ENCODE assay signal across 9 cellular contexts in genomic region chr3:196518999-196519737, GRCh38. TPM values are rescaled to one million over a fixed set of nuclear protein-coding genes. Genes with fewer than 3 reads are reported as not detected.
DNase-seq lines count a peak whose midpoint lies in the region; ATAC-seq and TF ChIP-seq lines count a peak whose summit lies in the region.
"Had no signal": no experiment of that assay in that cellular context is flagged by ENCODE, and none has a peak within 500 bp of the region (broad histone marks: within the 10 kb centered on the region; RNA-seq: fewer than 3 reads in every experiment).

No MANE protein-coding gene starts in this region.

- no peak overlapping the region for H3K27ac Mint-ChIP-seq in activated naive CD4-positive, alpha-beta T cell treated with anti-CD3 and anti-CD28 coated beads, Interleukin-2, amount 10 ng/mL, durations not matched to agents 7 days and 5 days

- peaks cover 14% of the 10 kb centered on the region for H3K36me3 Mint-ChIP-seq in activated naive CD4-positive, alpha-beta T cell treated with anti-CD3 and anti-CD28 coated beads, Interleukin-2, amount 10 ng/mL, durations not matched to agents 7 days and 5 days

- intact Hi-C loops in right cardiac atrium (cut with DNase I), result loop anchor here in 2 of 4 donors (10.0 kb wide), 2 partner anchors 254 to 264 kb away; no protein-coding TSS in a partner anchor

- peak; percentile 74 for DNase-seq in COR-L47 (lab: John Stamatoyannopoulos, UW)
- DNase-seq in HK-2 (ENCODE audit: unreplicated experiment), result peak; percentile 59
- DNase-seq in RWPE2 (ENCODE audit: low spot score), result no peak
- peak; percentile 75 for DNase-seq in activated naive CD4-positive, alpha-beta T cell treated with anti-CD3 and anti-CD28 coated beads, Interleukin-2, amount 10 ng/mL, durations not matched to agents 7 days and 5 days
- DNase-seq in right cardiac atrium, result peak; percentile 59 to 74 (median 61)
- peak; percentile 73 for DNase-seq in stimulated activated CD4-positive, alpha-beta T cell treated with anti-CD3 and anti-CD28 coated beads, Interleukin-4, amount 100 ng/mL, for 24 hours
- no peak for DNase-seq in kidney glomerular epithelial cell (lab: John Stamatoyannopoulos, UW)

- H3K36me3 ChIP-seq in RWPE2 (ENCODE audit: low read depth), result no peaks in the 10 kb centered on the region

- 43% methylated on average over 12 of the region's 12 CpGs for WGBS in right cardiac atrium

- H3K9me3 ChIP-seq in RWPE2 (ENCODE audit: severe bottlenecking) (peaks cover 13% of the 10 kb centered on the region), right cardiac atrium (ENCODE audit: control insufficient read depth, low read length) (peaks cover 5% of the 10 kb centered on the region)

- no peak overlapping the region for H3K27ac ChIP-seq in RWPE2 (ENCODE audit: poor library complexity, severe bottlenecking)
- no peak overlapping the region for H3K27ac ChIP-seq in right cardiac atrium (ENCODE audit: low read length)
- H3K27ac ChIP-seq: VCaP had no signal

- H3K4me1 Mint-ChIP-seq in activated naive CD4-positive, alpha-beta T cell treated with anti-CD3 and anti-CD28 coated beads, Interleukin-2, amount 10 ng/mL, durations not matched to agents 7 days and 5 days, result no peaks in the 10 kb centered on the region

- TF ChIP-seq CTCF in RWPE2 (IDR thresholded peaks at IDR 0.05; ENCODE audit: poor library complexity, severe bottlenecking), result peak; percentile 20

- H3K4me3 ChIP-seq in RWPE2 (ENCODE audit: severe bottlenecking), result no peak overlapping the region
- H3K4me3 ChIP-seq in right cardiac atrium (ENCODE audit: low read length), result no peak overlapping the region

- H3K4me3 Mint-ChIP-seq in activated naive CD4-positive, alpha-beta T cell treated with anti-CD3 and anti-CD28 coated beads, Interleukin-2, amount 10 ng/mL, durations not matched to agents 7 days and 5 days, result no peak overlapping the region

- H3K4me1 ChIP-seq in RWPE2 (ENCODE audit: insufficient read depth, poor library complexity, severe bottlenecking) (no peaks in the 10 kb centered on the region), right cardiac atrium (ENCODE audit: control insufficient read depth, insufficient read depth, low read length) (no peaks in the 10 kb centered on the region)

- CTCF ChIA-PET in activated naive CD4-positive, alpha-beta T cell treated with anti-CD3 and anti-CD28 coated beads, Interleukin-2, amount 10 ng/mL, durations not matched to agents 7 days and 5 days (lab: Charles Lee), result interaction anchor here (0.6 to 2.6 kb wide), 8 partner anchors 33 to 625 kb away, joined by 3 to 20 read pairs (median 4); no protein-coding TSS in a partner anchor

- H3K27me3 ChIP-seq in RWPE2 (ENCODE audit: insufficient read depth, poor library complexity, severe bottlenecking), result no peaks in the 10 kb centered on the region
- no peaks in the 10 kb centered on the region for H3K27me3 ChIP-seq in right cardiac atrium (ENCODE audit: control insufficient read depth, insufficient read depth)

- peaks cover 9% of the 10 kb centered on the region for H3K27me3 Mint-ChIP-seq in activated naive CD4-positive, alpha-beta T cell treated with anti-CD3 and anti-CD28 coated beads, Interleukin-2, amount 10 ng/mL, durations not matched to agents 7 days and 5 days

- H3K9me3 Mint-ChIP-seq in activated naive CD4-positive, alpha-beta T cell treated with anti-CD3 and anti-CD28 coated beads, Interleukin-2, amount 10 ng/mL, durations not matched to agents 7 days and 5 days, result peaks cover 47% of the 10 kb centered on the region

- ATAC-seq in RWPE2 (ENCODE audit: low read depth) (no peak), right cardiac atrium (peak; percentile 72 to 74), GM21619 (IDR thresholded peaks at IDR 0.05; ENCODE audit: unreplicated experiment) (no peak)

RNA-seq across cellular contexts. Expression of gene SMCO1, which starts 4.0 kb away (rescaled TPM):
- 10 to 100 TPM; 12.1 to 48.1 (median 34.7) TPM for total RNA-seq in right cardiac atrium
- 46.1 TPM for polyA plus RNA-seq in right cardiac atrium

RNA-seq across cellular contexts. Expression of gene RNF168, which starts 15.6 kb away (rescaled TPM):
- 10 to 100 TPM; 18.5 to 24.9 (median 22.6) TPM for total RNA-seq in right cardiac atrium
- 6.8 TPM for polyA plus RNA-seq in right cardiac atrium

RNA-seq across cellular contexts. Expression of gene WDR53, which starts 49.2 kb away (rescaled TPM):
- total RNA-seq in right cardiac atrium, result 10 to 100 TPM in 2 of 4 donors, 1 to 10 TPM in 2; 8.3 to 10.2 (median 9.6) TPM
- 10.3 TPM for polyA plus RNA-seq in right cardiac atrium

RNA-seq across cellular contexts. Expression of gene FBXO45, which starts 49.3 kb away (rescaled TPM):
- 1 to 10 TPM; 4.9 to 7.6 (median 6.9) TPM for total RNA-seq in right cardiac atrium
- 3.0 TPM for polyA plus RNA-seq in right cardiac atrium

Comparison
In these comparisons a context has a peak if more than half of its experiments do, and no peak if none do; other contexts are left out.
1. DNase-seq: peak in COR-L47 (single experiment), HK-2 (single experiment), activated naive CD4-positive, alpha-beta T cell treated with anti-CD3 and anti-CD28 coated beads, Interleukin-2, amount 10 ng/mL, durations not matched to agents 7 days and 5 days (single experiment), right cardiac atrium (3 of 3) and stimulated activated CD4-positive, alpha-beta T cell treated with anti-CD3 and anti-CD28 coated beads, Interleukin-4, amount 100 ng/mL, for 24 hours (single experiment); none in RWPE2 (single experiment) and kidney glomerular epithelial cell (single experiment).
2. ATAC-seq: peak in right cardiac atrium (2 of 2); none in RWPE2 (single experiment) and GM21619 (single experiment).